In genomic region chr19:47230122-47230920, GRCh38 we compare ENCODE assay signal across 1 cellular context.
TF ChIP-seq lines count a peak whose summit lies in the region.

No MANE protein-coding gene starts in this region.

TF ChIP-seq in K562, 482 proteins besides CTCF, POLR2A, EP300 and RAD21 (continued from another document):
- TF ChIP-seq CHD7 (IDR thresholded peaks at IDR 0.05; ENCODE audit: low read depth, low read length) (no peak), ZNF445 (CRISPR knock-in tag; IDR thresholded peaks at IDR 0.05; ENCODE audit: low read depth) (no peak), SMAD3 (CRISPR knock-in tag; conservative IDR thresholded peaks at IDR 0.05) (0 out of 2 replicates have a peak, but pooled peaks have one; percentile 33)
